28 cellular contexts compared by ENCODE assay signal in the genomic region with DNA sequence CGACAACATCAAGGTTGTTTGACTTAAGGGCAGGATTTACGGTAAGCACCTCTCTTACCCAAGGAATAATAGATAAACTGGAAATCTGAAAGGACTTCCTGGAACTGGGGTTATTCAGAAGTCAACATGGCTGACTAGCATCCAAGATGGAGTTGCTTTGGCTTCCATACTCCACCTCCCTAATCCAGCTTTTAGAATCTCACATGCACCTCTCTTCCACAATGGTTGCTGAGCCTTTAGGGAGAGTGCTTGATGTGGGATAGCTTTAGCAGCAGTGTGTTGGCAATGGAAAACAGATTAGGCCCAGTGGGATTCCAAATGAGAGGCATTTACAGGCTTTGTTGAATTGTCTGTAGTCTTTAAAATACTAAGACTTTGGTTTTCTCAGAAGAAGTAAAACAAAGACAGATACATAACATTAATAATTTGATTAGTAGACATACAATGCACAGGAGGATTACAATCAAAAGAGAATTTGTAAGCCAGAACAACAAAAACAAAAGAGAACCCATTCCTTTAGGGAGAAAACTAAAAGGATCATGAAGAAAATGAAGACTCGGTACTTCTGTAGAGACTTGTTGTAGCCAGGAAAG.
"Had no signal": no experiment of that assay in that cellular context is flagged by ENCODE, and none has a peak within 500 bp of the region (broad histone marks: within the 10 kb centered on the region; RNA-seq: fewer than 3 reads in every experiment).

No MANE protein-coding gene starts in this region.

- H3K4me1 Mint-ChIP-seq: nephron had no signal

- H3K4me3 Mint-ChIP-seq: memory B cell; naive thymus-derived CD4-positive, alpha-beta T cell; nephron; stimulated activated memory B cell treated with anti-CD40 and anti-IgM and Interleukin-4, amounts not matched to agents 10 μg/mL and 1 μg/mL and 100 μg/mL, for 72 hours; stimulated activated naive CD8-positive, alpha-beta T cell treated with anti-CD3 and anti-CD28 coated beads, Interleukin-15, amount 100 ng/mL, for 72 hours had no signal

- FAIRE-seq: kidney had no signal

- DNase-seq: cortex of kidney; effector CD4-positive, alpha-beta T cell; foreskin fibroblast; gastrocnemius medialis; head of caudate nucleus; kidney; midbrain; naive thymus-derived CD4-positive, alpha-beta T cell; nucleus accumbens; ovary; posterior cingulate gyrus; psoas muscle; right cardiac atrium; sigmoid colon; stimulated activated CD4-positive, alpha-beta T cell treated with anti-CD3 and anti-CD28 coated beads, Interleukin-2, amount 100 ng/mL, for 24 hours; stimulated activated CD4-positive, alpha-beta T cell treated with anti-CD3 and anti-CD28 coated beads, Interleukin-4, amount 100 ng/mL, for 24 hours; stimulated activated naive CD8-positive, alpha-beta T cell treated with anti-CD3 and anti-CD28 coated beads, Interleukin-15, amount 100 ng/mL, for 72 hours; transverse colon; upper lobe of right lung; uterus had no signal

- H3K36me3 Mint-ChIP-seq: memory B cell; naive thymus-derived CD4-positive, alpha-beta T cell; stimulated activated memory B cell treated with anti-CD40 and anti-IgM and Interleukin-4, amounts not matched to agents 10 μg/mL and 1 μg/mL and 100 μg/mL, for 72 hours had no signal

- ATAC-seq: esophagus mucosa; gastrocnemius medialis; left lobe of liver; naive thymus-derived CD4-positive, alpha-beta T cell; psoas muscle; right cardiac atrium; stimulated activated memory B cell treated with anti-CD40 and anti-IgM and Interleukin-4, amounts not matched to agents 10 μg/mL and 1 μg/mL and 100 μg/mL, for 72 hours; stimulated activated naive CD8-positive, alpha-beta T cell treated with anti-CD3 and anti-CD28 coated beads, Interleukin-15, amount 100 ng/mL, for 72 hours; upper lobe of right lung had no signal

- H3K4me3 ChIP-seq: gastrocnemius medialis, lung, ovary, psoas muscle, sigmoid colon, suprapubic skin, transverse colon, upper lobe of right lung, uterus had no signal

- H3K27me3 ChIP-seq: gastrocnemius medialis, ovary, sigmoid colon, suprapubic skin, transverse colon, upper lobe of right lung, uterus had no signal

- H3K9me3 Mint-ChIP-seq: memory B cell, nephron had no signal

- H3K9me3 ChIP-seq: gastrocnemius medialis, ovary, psoas muscle, sigmoid colon, suprapubic skin, transverse colon, upper lobe of right lung, uterus had no signal

- H3K27me3 Mint-ChIP-seq: memory B cell; stimulated activated memory B cell treated with anti-CD40 and anti-IgM and Interleukin-4, amounts not matched to agents 10 μg/mL and 1 μg/mL and 100 μg/mL, for 72 hours; stimulated activated naive CD8-positive, alpha-beta T cell treated with anti-CD3 and anti-CD28 coated beads, Interleukin-15, amount 100 ng/mL, for 72 hours had no signal

- H3K4me1 ChIP-seq: gastrocnemius medialis, psoas muscle, sigmoid colon, suprapubic skin, transverse colon, upper lobe of right lung, uterus had no signal

- H3K27ac Mint-ChIP-seq: memory B cell; nephron; stimulated activated memory B cell treated with anti-CD40 and anti-IgM and Interleukin-4, amounts not matched to agents 10 μg/mL and 1 μg/mL and 100 μg/mL, for 72 hours; stimulated activated naive CD8-positive, alpha-beta T cell treated with anti-CD3 and anti-CD28 coated beads, Interleukin-15, amount 100 ng/mL, for 72 hours had no signal

- H3K36me3 ChIP-seq: gastrocnemius medialis, ovary, sigmoid colon, suprapubic skin, transverse colon, upper lobe of right lung, uterus had no signal

- H3K27ac ChIP-seq: epithelial cell of prostate, gastrocnemius medialis, ovary, psoas muscle, sigmoid colon, suprapubic skin, transverse colon, upper lobe of right lung, uterus had no signal
